ENCODE assay signal across 19 cellular contexts in the genomic region with DNA sequence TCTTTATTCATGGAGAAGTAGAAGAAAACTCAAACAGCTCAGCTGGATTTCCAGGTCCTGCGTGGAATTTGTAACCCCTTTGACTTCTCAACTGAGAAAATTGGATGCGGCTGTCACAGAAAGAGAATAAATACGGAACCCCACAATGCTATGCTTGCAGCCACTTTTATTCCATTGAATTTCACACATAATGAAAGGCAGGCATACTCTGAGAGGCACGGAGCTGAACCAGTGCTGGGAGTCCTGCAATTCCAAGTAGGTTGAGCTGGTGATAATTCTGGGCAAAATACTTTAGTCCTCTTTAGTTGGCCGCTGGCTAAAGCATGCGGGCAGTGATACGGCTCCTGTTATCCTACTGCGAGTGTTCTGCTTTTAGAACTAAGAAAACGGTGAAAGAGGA. TPM values are rescaled to one million over a fixed set of nuclear protein-coding genes. Genes with fewer than 3 reads are reported as not detected.
DNase-seq lines count a peak whose midpoint lies in the region; ATAC-seq, FAIRE-seq and TF ChIP-seq lines count a peak whose summit lies in the region.
"Had no signal": no experiment of that assay in that cellular context is flagged by ENCODE, and none has a peak within 500 bp of the region (broad histone marks: within the 10 kb centered on the region; RNA-seq: fewer than 3 reads in every experiment).

No MANE protein-coding gene starts in this region.

- DNase-seq in BJ (ENCODE audit: low read depth) (no peak), adipocyte (ENCODE audit: low read depth) (peak; percentile 60), fibroblast of the aortic adventitia (ENCODE audit: low read depth) (peak; percentile 58), D721Med (ENCODE audit: insufficient read length, low spot score) (no peak), T-helper 9 cell (no peak)
- DNase-seq: activated CD8-positive, alpha-beta memory T cell treated with anti-CD3 and anti-CD28 coated beads, Interleukin-2, amount 10 ng/mL, durations not matched to agents 7 days and 5 days; activated naive CD4-positive, alpha-beta T cell treated with anti-CD3 and anti-CD28 coated beads for 36 hours; cerebellar nuclear complex; DMS79; NCI-H1105 treated with DMSO at 0.1 percent for 48 hours; nucleus accumbens; PC-3; stimulated activated CD4-positive, alpha-beta T cell treated with anti-CD3 and anti-CD28 coated beads, Interleukin-12 subunit alpha, Interleukin-12 subunit beta, amount 100 ng/mL, for 4 hours; stomach; WERI-Rb-1 had no signal

- H3K9ac ChIP-seq in adipocyte (ENCODE audit: low read length) (peak overlapping the region; percentile 72), parathyroid adenoma (peak overlapping the region; percentile 14)

- H3K9me3 ChIP-seq in adipocyte (ENCODE audit: control insufficient read depth, low read length) (no peaks in the 10 kb centered on the region), parathyroid adenoma (ENCODE audit: control insufficient read depth, low read length) (no peaks in the 10 kb centered on the region)
- H3K9me3 ChIP-seq: stomach had no signal

- H3K27ac ChIP-seq in parathyroid adenoma = peak overlapping the region; percentile 88
- H3K27ac ChIP-seq: WERI-Rb-1 had no signal

- peak overlapping the region; percentile 25 for H3K4me3 ChIP-seq in BJ (ENCODE audit: low read depth, low read length)
- H3K4me3 ChIP-seq in adipocyte (ENCODE audit: low read length) = peak overlapping the region; percentile 48
- peak overlapping the region; percentile 47 for H3K4me3 ChIP-seq in fibroblast of the aortic adventitia (ENCODE audit: low read depth, low read length)
- no peak overlapping the region for H3K4me3 ChIP-seq in parathyroid adenoma (ENCODE audit: low read depth, low read length)
- H3K4me3 ChIP-seq: lung, stomach had no signal

- H3K4me2 ChIP-seq in parathyroid adenoma (ENCODE audit: low read length) = peak overlapping the region; percentile 43

- H3K79me2 ChIP-seq in parathyroid adenoma = peaks cover 4% of the 10 kb centered on the region

- H3K36me3 ChIP-seq in BJ (ENCODE audit: control insufficient read depth, insufficient read depth, low read length) (no peaks in the 10 kb centered on the region), adipocyte (ENCODE audit: control insufficient read depth, insufficient read depth, low read length, severe bottlenecking) (no peaks in the 10 kb centered on the region), parathyroid adenoma (ENCODE audit: control insufficient read depth, insufficient read depth, low read length) (no peaks in the 10 kb centered on the region)
- H3K36me3 ChIP-seq: stomach, WERI-Rb-1 had no signal

- H3K4me1 ChIP-seq in adipocyte (ENCODE audit: control insufficient read depth, insufficient read depth, low read length) = peaks cover 32% of the 10 kb centered on the region
- peaks cover 18% of the 10 kb centered on the region for H3K4me1 ChIP-seq in parathyroid adenoma

- no peaks in the 10 kb centered on the region for H3K27me3 ChIP-seq in BJ (ENCODE audit: control insufficient read depth, insufficient read depth, low read length)
- no peaks in the 10 kb centered on the region for H3K27me3 ChIP-seq in adipocyte (replicated peaks; ENCODE audit: control insufficient read depth, insufficient read depth, low read length)
- no peaks in the 10 kb centered on the region for H3K27me3 ChIP-seq in parathyroid adenoma (ENCODE audit: control insufficient read depth, insufficient read depth, low read length)
- H3K27me3 ChIP-seq: stomach had no signal

- no peak for TF ChIP-seq CTCF in BJ (IDR thresholded peaks at IDR 0.05; ENCODE audit: insufficient read depth, low read depth, low read length)
- no peak for TF ChIP-seq CTCF in fibroblast of the aortic adventitia (IDR thresholded peaks at IDR 0.05; ENCODE audit: insufficient read depth, low read length)
- TF ChIP-seq CTCF in parathyroid adenoma (IDR thresholded peaks at IDR 0.05) = no peak
- no peak for TF ChIP-seq CTCF in D721Med (IDR thresholded peaks at IDR 0.05; ENCODE audit: insufficient read depth, missing control alignments)

- ATAC-seq in GM18511 (IDR thresholded peaks at IDR 0.05; ENCODE audit: unreplicated experiment) (no peak), esophagus mucosa (no peak)
- ATAC-seq: activated CD8-positive, alpha-beta memory T cell treated with anti-CD3 and anti-CD28 coated beads, Interleukin-2, amount 10 ng/mL, durations not matched to agents 7 days and 5 days; PC-3 had no signal

- CTCF ChIA-PET in BJ (lab: Yijun Ruan, JAX) = interaction anchor here (0.5 to 1.6 kb wide), 8 partner anchors 11 to 494 kb away, joined by 3 to 6 read pairs (median 3); a partner anchor contains a TSS

- FAIRE-seq in D721Med (lab: Jason Lieb, UNC) = no peak

- POLR2A ChIA-PET in BJ (lab: Charles Lee) = no interaction called here

- peak overlapping the region; percentile 64 for H2AFZ ChIP-seq in parathyroid adenoma

RNA-seq across cellular contexts. Expression of a gene that starts 16.8 kb away (rescaled TPM):
- polyA plus RNA-seq in BJ (2011; rRNA removed) = 38.7 and 57.3 TPM in 2 replicates
- 38.0 and 53.6 TPM in 2 replicates for polyA minus RNA-seq in BJ (2011; rRNA and poly(A)+ RNA removed)
- total RNA-seq in fibroblast of the aortic adventitia (ENCODE audit: low replicate concordance) (3.1 and 16.6 TPM in 2 replicates), esophagus mucosa (9.8 TPM)
- total RNA-seq: activated naive CD4-positive, alpha-beta T cell treated with anti-CD3 and anti-CD28 coated beads for 36 hours had no signal

RNA-seq across cellular contexts. Expression of a gene that starts 17.8 kb away (rescaled TPM):
- 4.9 and 9.4 TPM in 2 replicates for polyA plus RNA-seq in BJ (2011; rRNA removed)
- polyA minus RNA-seq in BJ (2011; rRNA and poly(A)+ RNA removed) = 6.7 and 12.7 TPM in 2 replicates
- 1.1 and 11.2 TPM in 2 replicates for total RNA-seq in fibroblast of the aortic adventitia (ENCODE audit: low replicate concordance)
- total RNA-seq in esophagus mucosa = 6.9 TPM

Comparison
In these comparisons a context has a peak if more than half of its experiments do, and no peak if none do; other contexts are left out.
1. DNase-seq: peak in adipocyte (single experiment) and fibroblast of the aortic adventitia (single experiment); none in BJ (single experiment), D721Med (single experiment) and T-helper 9 cell (single experiment).